In the genomic region with DNA sequence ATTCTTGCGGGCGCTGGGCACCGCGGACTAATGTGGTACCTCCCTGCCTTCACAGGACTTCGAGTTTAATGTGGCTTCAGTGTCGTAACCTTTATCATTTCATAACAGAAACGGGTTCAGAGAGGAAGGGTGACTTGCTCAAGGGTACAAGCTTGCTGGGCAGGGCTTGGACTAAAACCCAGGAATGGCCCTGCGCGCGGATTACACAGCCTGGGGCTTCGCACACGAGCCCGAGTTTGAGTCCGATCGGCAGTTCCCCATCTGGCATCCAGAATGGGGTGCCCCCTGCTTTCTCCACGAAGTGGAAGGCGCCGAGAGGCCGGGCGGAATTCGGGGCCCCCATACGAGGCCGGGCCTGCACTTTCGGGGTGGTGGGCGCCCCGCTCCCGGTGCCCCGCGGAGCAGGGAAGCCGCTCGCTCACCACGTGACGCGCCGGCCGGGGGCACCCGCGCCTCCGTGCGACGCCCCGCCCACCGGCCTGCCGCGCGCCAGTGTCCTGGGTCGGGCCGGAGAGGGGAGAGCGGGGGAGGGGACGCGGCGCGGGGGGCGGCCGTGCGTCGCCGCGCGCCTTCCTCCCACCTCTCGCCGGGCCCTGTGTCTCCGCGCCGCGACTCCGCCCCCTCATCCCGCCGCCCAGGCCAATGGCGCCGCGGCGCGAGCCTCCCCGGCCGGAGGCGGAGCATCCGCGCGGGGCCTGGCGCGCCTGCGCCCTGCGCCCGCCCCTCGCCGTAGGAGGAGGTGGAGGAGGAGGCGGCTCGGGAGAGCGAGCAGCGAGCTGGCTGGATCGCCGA, we compare ENCODE assay signal across 1 cellular context.
TF ChIP-seq lines count a peak whose summit lies in the region.

A gene with protein sequence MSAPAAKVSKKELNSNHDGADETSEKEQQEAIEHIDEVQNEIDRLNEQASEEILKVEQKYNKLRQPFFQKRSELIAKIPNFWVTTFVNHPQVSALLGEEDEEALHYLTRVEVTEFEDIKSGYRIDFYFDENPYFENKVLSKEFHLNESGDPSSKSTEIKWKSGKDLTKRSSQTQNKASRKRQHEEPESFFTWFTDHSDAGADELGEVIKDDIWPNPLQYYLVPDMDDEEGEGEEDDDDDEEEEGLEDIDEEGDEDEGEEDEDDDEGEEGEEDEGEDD (plus strand): TSS at position 722 of the 792 bp plus-strand sequence. CDS start 361 bp downstream, outside the sequence.

TF ChIP-seq in HepG2, 621 proteins besides CTCF, POLR2A, EP300 and RAD21 (continues in another document):
- TF ChIP-seq, protein P1, sequence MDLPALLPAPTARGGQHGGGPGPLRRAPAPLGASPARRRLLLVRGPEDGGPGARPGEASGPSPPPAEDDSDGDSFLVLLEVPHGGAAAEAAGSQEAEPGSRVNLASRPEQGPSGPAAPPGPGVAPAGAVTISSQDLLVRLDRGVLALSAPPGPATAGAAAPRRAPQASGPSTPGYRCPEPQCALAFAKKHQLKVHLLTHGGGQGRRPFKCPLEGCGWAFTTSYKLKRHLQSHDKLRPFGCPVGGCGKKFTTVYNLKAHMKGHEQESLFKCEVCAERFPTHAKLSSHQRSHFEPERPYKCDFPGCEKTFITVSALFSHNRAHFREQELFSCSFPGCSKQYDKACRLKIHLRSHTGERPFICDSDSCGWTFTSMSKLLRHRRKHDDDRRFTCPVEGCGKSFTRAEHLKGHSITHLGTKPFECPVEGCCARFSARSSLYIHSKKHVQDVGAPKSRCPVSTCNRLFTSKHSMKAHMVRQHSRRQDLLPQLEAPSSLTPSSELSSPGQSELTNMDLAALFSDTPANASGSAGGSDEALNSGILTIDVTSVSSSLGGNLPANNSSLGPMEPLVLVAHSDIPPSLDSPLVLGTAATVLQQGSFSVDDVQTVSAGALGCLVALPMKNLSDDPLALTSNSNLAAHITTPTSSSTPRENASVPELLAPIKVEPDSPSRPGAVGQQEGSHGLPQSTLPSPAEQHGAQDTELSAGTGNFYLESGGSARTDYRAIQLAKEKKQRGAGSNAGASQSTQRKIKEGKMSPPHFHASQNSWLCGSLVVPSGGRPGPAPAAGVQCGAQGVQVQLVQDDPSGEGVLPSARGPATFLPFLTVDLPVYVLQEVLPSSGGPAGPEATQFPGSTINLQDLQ (CRISPR knock-in tag; IDR thresholded peaks at IDR 0.05) = no peak
- 0 out of 2 replicates have a peak, but pooled peaks have one; percentile 18 for TF ChIP-seq ISL2 (CRISPR knock-in tag; IDR thresholded peaks at IDR 0.05)
- TF ChIP-seq GLI4 (CRISPR knock-in tag; IDR thresholded peaks at IDR 0.05; ENCODE audit: borderline replicate concordance) = peak; percentile 51; the same call in 1 of the 2 replicates
- peak; percentile 78 for TF ChIP-seq SP4 (CRISPR knock-in tag; IDR thresholded peaks at IDR 0.05)
- 0 out of 2 replicates have a peak, but pooled peaks have one; percentile 26 for TF ChIP-seq ZNF253 (CRISPR knock-in tag; IDR thresholded peaks at IDR 0.05; ENCODE audit: borderline replicate concordance)
- TF ChIP-seq ZNF367 (CRISPR knock-in tag; IDR thresholded peaks at IDR 0.05; ENCODE audit: borderline replicate concordance) = no peak
- peak; percentile 7; the same call in 1 of the 2 replicates for TF ChIP-seq RXRB (CRISPR knock-in tag; IDR thresholded peaks at IDR 0.05; ENCODE audit: borderline replicate concordance)
- TF ChIP-seq, protein P2, sequence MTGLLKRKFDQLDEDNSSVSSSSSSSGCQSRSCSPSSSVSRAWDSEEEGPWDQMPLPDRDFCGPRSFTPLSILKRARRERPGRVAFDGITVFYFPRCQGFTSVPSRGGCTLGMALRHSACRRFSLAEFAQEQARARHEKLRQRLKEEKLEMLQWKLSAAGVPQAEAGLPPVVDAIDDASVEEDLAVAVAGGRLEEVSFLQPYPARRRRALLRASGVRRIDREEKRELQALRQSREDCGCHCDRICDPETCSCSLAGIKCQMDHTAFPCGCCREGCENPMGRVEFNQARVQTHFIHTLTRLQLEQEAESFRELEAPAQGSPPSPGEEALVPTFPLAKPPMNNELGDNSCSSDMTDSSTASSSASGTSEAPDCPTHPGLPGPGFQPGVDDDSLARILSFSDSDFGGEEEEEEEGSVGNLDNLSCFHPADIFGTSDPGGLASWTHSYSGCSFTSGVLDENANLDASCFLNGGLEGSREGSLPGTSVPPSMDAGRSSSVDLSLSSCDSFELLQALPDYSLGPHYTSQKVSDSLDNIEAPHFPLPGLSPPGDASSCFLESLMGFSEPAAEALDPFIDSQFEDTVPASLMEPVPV (CRISPR knock-in tag; IDR thresholded peaks at IDR 0.05) = 0 out of 2 replicates have a peak, but pooled peaks have one; percentile 53
- TF ChIP-seq MTERF4 (CRISPR knock-in tag; IDR thresholded peaks at IDR 0.05) = 0 out of 2 replicates have a peak, but pooled peaks have one; percentile 39
- peak; percentile 34; the same call in 1 of the 2 replicates for TF ChIP-seq DMAP1 (CRISPR knock-in tag; IDR thresholded peaks at IDR 0.05)
- TF ChIP-seq SYNCRIP (IDR thresholded peaks at IDR 0.05; ENCODE audit: insufficient read depth, low read depth, low read length) = no peak
- peak; percentile 37 for TF ChIP-seq SALL1 (CRISPR knock-in tag; IDR thresholded peaks at IDR 0.05)
- TF ChIP-seq KMT2A (CRISPR knock-in tag; IDR thresholded peaks at IDR 0.05) = peak; percentile 48; the same call in 1 of the 2 replicates
- TF ChIP-seq, protein P3, sequence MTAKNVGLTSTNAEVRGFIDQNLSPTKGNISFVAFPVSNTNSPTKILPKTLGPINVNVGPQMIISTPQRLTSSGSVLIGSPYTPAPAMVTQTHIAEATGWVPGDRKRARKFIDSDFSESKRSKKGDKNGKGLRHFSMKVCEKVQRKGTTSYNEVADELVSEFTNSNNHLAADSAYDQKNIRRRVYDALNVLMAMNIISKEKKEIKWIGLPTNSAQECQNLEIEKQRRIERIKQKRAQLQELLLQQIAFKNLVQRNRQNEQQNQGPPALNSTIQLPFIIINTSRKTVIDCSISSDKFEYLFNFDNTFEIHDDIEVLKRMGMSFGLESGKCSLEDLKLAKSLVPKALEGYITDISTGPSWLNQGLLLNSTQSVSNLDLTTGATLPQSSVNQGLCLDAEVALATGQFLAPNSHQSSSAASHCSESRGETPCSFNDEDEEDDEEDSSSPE (CRISPR knock-in tag; IDR thresholded peaks at IDR 0.05) = peak; percentile 78
- TF ChIP-seq, protein P4, sequence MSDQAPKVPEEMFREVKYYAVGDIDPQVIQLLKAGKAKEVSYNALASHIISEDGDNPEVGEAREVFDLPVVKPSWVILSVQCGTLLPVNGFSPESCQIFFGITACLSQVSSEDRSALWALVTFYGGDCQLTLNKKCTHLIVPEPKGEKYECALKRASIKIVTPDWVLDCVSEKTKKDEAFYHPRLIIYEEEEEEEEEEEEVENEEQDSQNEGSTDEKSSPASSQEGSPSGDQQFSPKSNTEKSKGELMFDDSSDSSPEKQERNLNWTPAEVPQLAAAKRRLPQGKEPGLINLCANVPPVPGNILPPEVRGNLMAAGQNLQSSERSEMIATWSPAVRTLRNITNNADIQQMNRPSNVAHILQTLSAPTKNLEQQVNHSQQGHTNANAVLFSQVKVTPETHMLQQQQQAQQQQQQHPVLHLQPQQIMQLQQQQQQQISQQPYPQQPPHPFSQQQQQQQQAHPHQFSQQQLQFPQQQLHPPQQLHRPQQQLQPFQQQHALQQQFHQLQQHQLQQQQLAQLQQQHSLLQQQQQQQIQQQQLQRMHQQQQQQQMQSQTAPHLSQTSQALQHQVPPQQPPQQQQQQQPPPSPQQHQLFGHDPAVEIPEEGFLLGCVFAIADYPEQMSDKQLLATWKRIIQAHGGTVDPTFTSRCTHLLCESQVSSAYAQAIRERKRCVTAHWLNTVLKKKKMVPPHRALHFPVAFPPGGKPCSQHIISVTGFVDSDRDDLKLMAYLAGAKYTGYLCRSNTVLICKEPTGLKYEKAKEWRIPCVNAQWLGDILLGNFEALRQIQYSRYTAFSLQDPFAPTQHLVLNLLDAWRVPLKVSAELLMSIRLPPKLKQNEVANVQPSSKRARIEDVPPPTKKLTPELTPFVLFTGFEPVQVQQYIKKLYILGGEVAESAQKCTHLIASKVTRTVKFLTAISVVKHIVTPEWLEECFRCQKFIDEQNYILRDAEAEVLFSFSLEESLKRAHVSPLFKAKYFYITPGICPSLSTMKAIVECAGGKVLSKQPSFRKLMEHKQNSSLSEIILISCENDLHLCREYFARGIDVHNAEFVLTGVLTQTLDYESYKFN (CRISPR knock-in tag; conservative IDR thresholded peaks at IDR 0.05) = no peak; the same call in 1 of the 2 replicates
- no peak for TF ChIP-seq MZF1 (CRISPR knock-in tag; IDR thresholded peaks at IDR 0.05; ENCODE audit: borderline replicate concordance)
- TF ChIP-seq ARNT2 (CRISPR knock-in tag; IDR thresholded peaks at IDR 0.05; ENCODE audit: low read depth) = 0 out of 2 replicates have a peak, but pooled peaks have one; percentile 28
- 0 out of 2 replicates have a peak, but pooled peaks have one; percentile 57 for TF ChIP-seq ZNF672 (CRISPR knock-in tag; IDR thresholded peaks at IDR 0.05)
- no peak for TF ChIP-seq PAWR (CRISPR knock-in tag; IDR thresholded peaks at IDR 0.05; ENCODE audit: borderline replicate concordance)
- TF ChIP-seq ZNF414 (CRISPR knock-in tag; IDR thresholded peaks at IDR 0.05) = 0 out of 2 replicates have a peak, but pooled peaks have one; percentile 14
- no peak for TF ChIP-seq AGO2 (optimal IDR thresholded peaks at IDR 0.05; ENCODE audit: low read depth, low read length)
- peak; percentile 80; the same call in 1 of the 2 replicates for TF ChIP-seq ZBTB4 (CRISPR knock-in tag; IDR thresholded peaks at IDR 0.05; ENCODE audit: borderline replicate concordance)
- peak; percentile 43; the same call in 1 of the 2 replicates for TF ChIP-seq JDP2 (CRISPR knock-in tag; IDR thresholded peaks at IDR 0.05; ENCODE audit: borderline replicate concordance)
- no peak for TF ChIP-seq ZNF577 (CRISPR knock-in tag; IDR thresholded peaks at IDR 0.05; ENCODE audit: borderline replicate concordance, low read depth)
- no peak for TF ChIP-seq ZNF878 (CRISPR knock-in tag; IDR thresholded peaks at IDR 0.05)
- TF ChIP-seq TCF7 (IDR thresholded peaks at IDR 0.05; ENCODE audit: low read depth) = no peak
- TF ChIP-seq, protein P5, sequence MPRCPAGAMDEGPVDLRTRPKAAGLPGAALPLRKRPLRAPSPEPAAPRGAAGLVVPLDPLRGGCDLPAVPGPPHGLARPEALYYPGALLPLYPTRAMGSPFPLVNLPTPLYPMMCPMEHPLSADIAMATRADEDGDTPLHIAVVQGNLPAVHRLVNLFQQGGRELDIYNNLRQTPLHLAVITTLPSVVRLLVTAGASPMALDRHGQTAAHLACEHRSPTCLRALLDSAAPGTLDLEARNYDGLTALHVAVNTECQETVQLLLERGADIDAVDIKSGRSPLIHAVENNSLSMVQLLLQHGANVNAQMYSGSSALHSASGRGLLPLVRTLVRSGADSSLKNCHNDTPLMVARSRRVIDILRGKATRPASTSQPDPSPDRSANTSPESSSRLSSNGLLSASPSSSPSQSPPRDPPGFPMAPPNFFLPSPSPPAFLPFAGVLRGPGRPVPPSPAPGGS (CRISPR knock-in tag; IDR thresholded peaks at IDR 0.05) = peak; percentile 84
- TF ChIP-seq DR1 (CRISPR knock-in tag; IDR thresholded peaks at IDR 0.05) = no peak
- TF ChIP-seq ZNF101 (CRISPR knock-in tag; IDR thresholded peaks at IDR 0.05; ENCODE audit: borderline replicate concordance, low read depth) = no peak
- TF ChIP-seq STAT6 (CRISPR knock-in tag; IDR thresholded peaks at IDR 0.05; ENCODE audit: borderline replicate concordance) = no peak
